In the genomic region with DNA sequence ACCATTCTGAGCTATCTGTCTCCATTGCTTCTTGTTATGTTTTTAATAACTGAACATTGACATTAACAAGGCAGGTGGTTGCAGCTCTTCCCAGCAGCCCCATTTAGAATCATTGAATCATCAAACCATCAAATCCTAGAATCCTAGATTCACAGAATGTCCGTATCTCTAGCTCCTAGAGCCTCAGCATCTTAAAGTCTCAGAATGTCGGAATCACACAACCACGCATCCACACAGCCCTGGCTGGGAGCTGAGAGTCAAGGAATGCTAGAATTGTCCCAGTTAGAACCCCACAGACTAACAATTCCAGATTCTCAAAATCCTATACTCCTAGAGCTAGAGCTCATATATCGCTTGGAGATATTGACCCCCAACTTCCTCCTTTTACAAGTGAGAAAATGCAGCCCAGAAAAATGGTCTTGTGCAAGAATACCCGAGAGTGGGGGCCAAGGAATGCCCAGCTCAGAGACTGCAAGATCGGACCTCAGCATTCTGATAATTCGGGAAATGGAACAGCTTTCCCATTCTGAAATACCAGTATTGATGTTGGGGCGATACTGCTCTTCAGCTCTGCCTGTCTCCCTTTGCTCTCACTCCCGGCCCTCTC, we compare ENCODE assay signal across 22 cellular contexts. TPM values are rescaled to one million over a fixed set of nuclear protein-coding genes. Genes with fewer than 3 reads are reported as not detected.
DNase-seq lines count a peak whose midpoint lies in the region; ATAC-seq and TF ChIP-seq lines count a peak whose summit lies in the region.
"Had no signal": no experiment of that assay in that cellular context is flagged by ENCODE, and none has a peak within 500 bp of the region (broad histone marks: within the 10 kb centered on the region; RNA-seq: fewer than 3 reads in every experiment).

No MANE protein-coding gene starts in this region.

- CTCF ChIA-PET in Calu3 (lab: Charles Lee) = no interaction called here

- H3K4me1 Mint-ChIP-seq in Calu3 (ENCODE audit: low read depth, unreplicated experiment) = peaks cover 11% of the 10 kb centered on the region
- H3K4me1 Mint-ChIP-seq: activated naive CD8-positive, alpha-beta T cell treated with anti-CD3 and anti-CD28 coated beads, Interleukin-2, amount 50 U/mL, for 24 hours had no signal

- DNase-seq in AML-193 (lab: John Stamatoyannopoulos, UW) (peak; percentile 21), Kasumi-1 (lab: John Stamatoyannopoulos, UW) (peak; percentile 6 to 36), SKM-1 (lab: John Stamatoyannopoulos, UW; ENCODE audit: unreplicated experiment) (peak; percentile 10), esophagus squamous epithelium (lab: John Stamatoyannopoulos, UW) (no peak), Calu3 (no peak)
- DNase-seq: activated CD8-positive, alpha-beta T cell treated with anti-CD3 and anti-CD28 coated beads, Interleukin-2, amount 10 ng/mL, durations not matched to agents 7 days and 5 days; activated gamma-delta T cell; activated naive CD8-positive, alpha-beta T cell treated with anti-CD3 and anti-CD28 coated beads, Interleukin-2, amount 50 U/mL, for 24 hours; brain microvascular endothelial cell; cortex of kidney; DMS 273 treated with DMSO at 0.1 percent for 48 hours; NCI-H1694; ovary; PC-9; uterus had no signal

- peaks cover under 1 to 89% (median 37%) of the 10 kb centered on the region in 3 donors for H3K4me1 ChIP-seq in esophagus squamous epithelium
- H3K4me1 ChIP-seq: SJSA1, uterus had no signal

- no peaks in the 10 kb centered on the region for H3K9me3 Mint-ChIP-seq in Calu3 (ENCODE audit: low read depth, unreplicated experiment)
- H3K9me3 Mint-ChIP-seq: activated naive CD8-positive, alpha-beta T cell treated with anti-CD3 and anti-CD28 coated beads, Interleukin-2, amount 50 U/mL, for 24 hours; nephron had no signal

- H3K27ac ChIP-seq in esophagus squamous epithelium = peak overlapping the region in 3 of 4 donors; percentile 13 to 85 (median 76)
- H3K27ac ChIP-seq: brain microvascular endothelial cell, ovary, PC-9, SJSA1 had no signal

- no peak for TF ChIP-seq POLR2A in esophagus squamous epithelium (IDR thresholded peaks at IDR 0.05)

- H3K27me3 Mint-ChIP-seq in Calu3 (ENCODE audit: unreplicated experiment) = peaks cover 56% of the 10 kb centered on the region

- H3K36me3 ChIP-seq in esophagus squamous epithelium = no peaks in the 10 kb centered on the region
- H3K36me3 ChIP-seq: brain microvascular endothelial cell, ovary, SJSA1, uterus had no signal

- no peak overlapping the region for H3K4me3 ChIP-seq in esophagus squamous epithelium
- H3K4me3 ChIP-seq: ovary, PC-9, SJSA1, uterus had no signal

- H3K27ac Mint-ChIP-seq in Calu3 (ENCODE audit: unreplicated experiment) = no peak overlapping the region
- H3K27ac Mint-ChIP-seq: activated CD8-positive, alpha-beta T cell treated with anti-CD3 and anti-CD28 coated beads, Interleukin-2, amount 10 ng/mL, durations not matched to agents 7 days and 5 days; activated naive CD8-positive, alpha-beta T cell treated with anti-CD3 and anti-CD28 coated beads, Interleukin-2, amount 50 U/mL, for 24 hours; nephron had no signal

- no peak for TF ChIP-seq CTCF in esophagus squamous epithelium (IDR thresholded peaks at IDR 0.05)
- no peak for TF ChIP-seq CTCF in Calu3 (IDR thresholded peaks at IDR 0.05; ENCODE audit: unreplicated experiment)

- WGBS in esophagus squamous epithelium, 2 donors = 59 to 75% methylated on average over 7 to 8 of the region's 9 CpGs

- intact Hi-C loops in esophagus squamous epithelium (cut with DNase I) (loop anchor here (5.0 kb wide), 1 partner anchor 48 kb away; no protein-coding TSS in a partner anchor), Calu3 (cut with micrococcal nuclease; ENCODE audit: unreplicated experiment) (no loop called here)

- H3K4me3 Mint-ChIP-seq in Calu3 (ENCODE audit: low read depth, unreplicated experiment) = no peak overlapping the region
- H3K4me3 Mint-ChIP-seq: activated CD8-positive, alpha-beta T cell treated with anti-CD3 and anti-CD28 coated beads, Interleukin-2, amount 10 ng/mL, durations not matched to agents 7 days and 5 days; activated naive CD8-positive, alpha-beta T cell treated with anti-CD3 and anti-CD28 coated beads, Interleukin-2, amount 50 U/mL, for 24 hours; nephron had no signal

- H3K36me3 Mint-ChIP-seq in Calu3 (ENCODE audit: insufficient read depth, unreplicated experiment) = no peaks in the 10 kb centered on the region
- H3K36me3 Mint-ChIP-seq: CD14-positive monocyte had no signal

- peaks cover 0 to 39% (median 0%) of the 10 kb centered on the region in 4 donors for H3K27me3 ChIP-seq in esophagus squamous epithelium
- H3K27me3 ChIP-seq: brain microvascular endothelial cell, ovary, uterus had no signal

- no peak for ATAC-seq in GM19452 (IDR thresholded peaks at IDR 0.05; ENCODE audit: unreplicated experiment)
- no peak for ATAC-seq in GM21447 (IDR thresholded peaks at IDR 0.05; ENCODE audit: unreplicated experiment)
- ATAC-seq in GM21528 (IDR thresholded peaks at IDR 0.05; ENCODE audit: low FRiP score, unreplicated experiment) = no peak
- ATAC-seq: activated CD8-positive, alpha-beta T cell treated with anti-CD3 and anti-CD28 coated beads, Interleukin-2, amount 10 ng/mL, durations not matched to agents 7 days and 5 days; activated naive CD8-positive, alpha-beta T cell treated with anti-CD3 and anti-CD28 coated beads, Interleukin-2, amount 50 U/mL, for 24 hours; HCT116 had no signal

- H3K9me3 ChIP-seq in esophagus squamous epithelium = no peaks in the 10 kb centered on the region
- H3K9me3 ChIP-seq: ovary, SJSA1, uterus had no signal

- no TSS peak for BruUV-seq in Calu3 (replicated peaks; lab: Mats Ljungman, UMichigan)

RNA-seq across cellular contexts. Expression of gene PDE2A, which starts 38.8 kb away (rescaled TPM):
- total RNA-seq in esophagus squamous epithelium (10 to 100 TPM in 3 of 4 donors, 1 to 10 TPM in 1; 5.6 to 38.3 (median 12.9) TPM), Calu3 (2022) (1.1 and 4.3 TPM in 2 replicates)
- total RNA-seq: SJSA1 had no signal

Comparison
In these comparisons a context has a peak if more than half of its experiments do, and no peak if none do; other contexts are left out.
1. DNase-seq: peak in AML-193 (2 of 2), Kasumi-1 (2 of 2) and SKM-1 (single experiment); none in esophagus squamous epithelium (single experiment) and Calu3 (single experiment).